In genomic region chr3:107284570-107284969, GRCh38 we compare ENCODE assay signal across 1 cellular context.
TF ChIP-seq lines count a peak whose summit lies in the region.

No MANE protein-coding gene starts in this region.

TF ChIP-seq in HCT116, 20 proteins besides CTCF, POLR2A, EP300 and RAD21 (continued from another document):
- TF ChIP-seq EZH2phosphoT487 (IDR thresholded peaks at IDR 0.05; ENCODE audit: borderline replicate concordance) (no peak), REST (IDR thresholded peaks at IDR 0.05; ENCODE audit: low read depth) (no peak), POLR2AphosphoS5 (IDR thresholded peaks at IDR 0.05; ENCODE audit: low read depth, low read length) (no peak), ZFX (IDR thresholded peaks at IDR 0.05) (no peak), TCF7L2 (IDR thresholded peaks at IDR 0.05; ENCODE audit: borderline replicate concordance, extremely low read depth, insufficient read depth, insufficient read length) (no peak), SIN3A (IDR thresholded peaks at IDR 0.05; ENCODE audit: low read depth) (no peak), EZH2 (IDR thresholded peaks at IDR 0.05) (no peak), EGR1 (IDR thresholded peaks at IDR 0.05; ENCODE audit: low read depth) (no peak), ZNF274 (IDR thresholded peaks at IDR 0.05; ENCODE audit: low read depth, low read length) (no peak)
- TF ChIP-seq, protein P1, sequence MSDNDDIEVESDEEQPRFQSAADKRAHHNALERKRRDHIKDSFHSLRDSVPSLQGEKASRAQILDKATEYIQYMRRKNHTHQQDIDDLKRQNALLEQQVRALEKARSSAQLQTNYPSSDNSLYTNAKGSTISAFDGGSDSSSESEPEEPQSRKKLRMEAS (IDR thresholded peaks at IDR 0.05), result no peak
